ENCODE assay signal across 10 cellular contexts in the genomic region with DNA sequence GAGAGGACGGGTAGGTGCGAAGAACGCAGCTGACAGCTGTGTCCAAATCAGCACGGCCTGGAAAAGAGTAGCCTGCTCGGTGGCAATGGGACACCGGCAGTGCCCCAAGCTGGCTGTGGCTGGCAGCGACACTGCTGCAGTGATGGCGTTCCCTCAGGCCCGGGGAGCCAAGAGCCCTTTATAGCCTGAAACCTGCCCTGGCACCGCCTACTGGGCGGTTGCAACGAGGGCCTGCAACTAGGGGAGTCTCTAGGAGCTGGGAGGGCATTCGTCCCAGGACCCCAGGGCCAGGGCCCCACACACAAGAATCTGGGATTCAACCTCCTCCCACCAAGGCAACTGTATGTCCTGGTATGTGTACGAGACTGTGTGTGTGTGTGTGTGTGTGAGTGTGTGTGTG. TPM values are rescaled to one million over a fixed set of nuclear protein-coding genes. Genes with fewer than 3 reads are reported as not detected.
"Had no signal": no experiment of that assay in that cellular context is flagged by ENCODE, and none has a peak within 500 bp of the region (broad histone marks: within the 10 kb centered on the region; RNA-seq: fewer than 3 reads in every experiment).

No MANE protein-coding gene starts in this region.

- H3K27ac ChIP-seq: foreskin keratinocyte had no signal

- H3K4me1 ChIP-seq: foreskin keratinocyte had no signal

- DNase-seq: activated B cell treated with CpG ODN at 0.5 μM for 24 hours; activated CD4-positive, alpha-beta T cell treated with anti-CD3 and anti-CD28 coated beads, Interleukin-2, amount 10 ng/mL, durations not matched to agents 7 days and 5 days; activated naive CD4-positive, alpha-beta T cell; activated naive CD8-positive, alpha-beta T cell treated with anti-CD3 and anti-CD28 coated beads, Interleukin-2, amount 50 U/mL, for 24 hours; activated T-cell treated with anti-CD3 and anti-CD28 coated beads, Interleukin-2, amount 50 U/mL, for 72 hours; foreskin keratinocyte; left ventricle myocardium superior; stimulated activated naive CD4-positive, alpha-beta T cell treated with Interleukin-2 at 50 U/mL for 16 hours; T-helper 17 cell had no signal

- ATAC-seq: activated naive CD8-positive, alpha-beta T cell treated with anti-CD3 and anti-CD28 coated beads, Interleukin-2, amount 50 U/mL, for 24 hours; activated T-cell treated with anti-CD3 and anti-CD28 coated beads, Interleukin-2, amount 50 U/mL, for 72 hours; foreskin keratinocyte; left ventricle myocardium superior; sciatic nerve; T-helper 17 cell had no signal

RNA-seq across cellular contexts. Expression of gene CYP26B1, which starts 6.7 kb away (rescaled TPM):
- total RNA-seq: activated B cell treated with CpG ODN at 0.5 μM for 24 hours; activated CD4-positive, alpha-beta T cell treated with anti-CD3 and anti-CD28 coated beads, Interleukin-2, amount 10 ng/mL, durations not matched to agents 7 days and 5 days; activated T-cell treated with anti-CD3 and anti-CD28 coated beads, Interleukin-2, amount 50 U/mL, for 72 hours; T-helper 17 cell had no signal
